In genomic region chr2:73894877-73895276, GRCh38 we compare ENCODE assay signal across 21 cellular contexts. TPM values are rescaled to one million over a fixed set of nuclear protein-coding genes. Genes with fewer than 3 reads are reported as not detected.
A peak's percentile ranks its signal among the peaks of the same experiment; 100 is the strongest.
DNase-seq lines count a peak whose midpoint lies in the region; ATAC-seq and TF ChIP-seq lines count a peak whose summit lies in the region.
"Had no signal": no experiment of that assay in that cellular context is flagged by ENCODE, and none has a peak within 500 bp of the region (broad histone marks: within the 10 kb centered on the region; RNA-seq: fewer than 3 reads in every experiment).

No MANE protein-coding gene starts in this region.

- POLR2A ChIA-PET in activated CD4-positive, alpha-beta T cell treated with anti-CD3 and anti-CD28 coated beads, Interleukin-2, amount 10 ng/mL, durations not matched to agents 7 days and 5 days (lab: Charles Lee), result no interaction called here
- POLR2A ChIA-PET in activated CD4-positive, alpha-beta T cell treated with anti-CD3 and anti-CD28 coated beads for 36 hours (lab: Charles Lee), result interaction anchor here (0.6 kb wide), 1 partner anchor 107 kb away, joined by 3 read pairs; no protein-coding TSS in a partner anchor
- POLR2A ChIA-PET in PC-3 (lab: Charles Lee; ENCODE audit: unreplicated experiment), result no interaction called here

- CTCF ChIA-PET in activated CD4-positive, alpha-beta T cell treated with anti-CD3 and anti-CD28 coated beads, Interleukin-2, amount 10 ng/mL, durations not matched to agents 7 days and 5 days (lab: Charles Lee), result interaction anchor here (0.7 to 1.3 kb wide), 3 partner anchors 10 to 71 kb away, joined by 3 to 4 read pairs (median 3); no protein-coding TSS in a partner anchor
- CTCF ChIA-PET in activated CD4-positive, alpha-beta T cell treated with anti-CD3 and anti-CD28 coated beads for 36 hours (lab: Charles Lee), result interaction anchor here (0.7 to 1.5 kb wide), 2 partner anchors 12 to 26 kb away, joined by 3 to 4 read pairs; no protein-coding TSS in a partner anchor
- CTCF ChIA-PET in PC-3 (lab: Charles Lee), result no interaction called here

- H3K9ac ChIP-seq in colonic mucosa (ENCODE audit: low read depth in 2 of 2, low read length in 2 of 2), result peak overlapping the region; percentile 21 to 46
- no peak overlapping the region for H3K9ac ChIP-seq in Karpas-422 (ENCODE audit: low read length)
- no peak overlapping the region for H3K9ac ChIP-seq in PC-3 (ENCODE audit: low read length)

- H3F3A ChIP-seq in PC-3 (ENCODE audit: low read length, unreplicated experiment), result no peaks in the 10 kb centered on the region

- H3K4me3 Mint-ChIP-seq in activated CD4-positive, alpha-beta T cell treated with anti-CD3 and anti-CD28 coated beads, Interleukin-2, amount 10 ng/mL, durations not matched to agents 7 days and 5 days, result no peak overlapping the region
- H3K4me3 Mint-ChIP-seq in activated CD4-positive, alpha-beta T cell treated with anti-CD3 and anti-CD28 coated beads for 36 hours, result no peak overlapping the region
- peak overlapping the region; percentile 55 for H3K4me3 Mint-ChIP-seq in natural killer cell treated with Interleukin-12 subunit alpha and Interleukin-12 subunit beta and Interleukin-15 and Interleukin-18, amount 100 ng/mL, for 72 hours

- H3K27ac Mint-ChIP-seq in activated CD4-positive, alpha-beta T cell treated with anti-CD3 and anti-CD28 coated beads, Interleukin-2, amount 10 ng/mL, durations not matched to agents 7 days and 5 days, result peak overlapping the region; percentile 10
- no peak overlapping the region for H3K27ac Mint-ChIP-seq in activated CD4-positive, alpha-beta T cell treated with anti-CD3 and anti-CD28 coated beads for 36 hours
- H3K27ac Mint-ChIP-seq in natural killer cell treated with Interleukin-12 subunit alpha and Interleukin-12 subunit beta and Interleukin-15 and Interleukin-18, amount 100 ng/mL, for 72 hours, result peak overlapping the region; percentile 80 to 93

- H3K79me2 ChIP-seq in Karpas-422 (ENCODE audit: low read length) (no peaks in the 10 kb centered on the region), PC-3 (ENCODE audit: low read length) (no peaks in the 10 kb centered on the region)

- H3K4me3 ChIP-seq in colonic mucosa (peak overlapping the region; percentile 28), upper lobe of right lung (peak overlapping the region; percentile 5), Karpas-422 (ENCODE audit: low read length) (no peak overlapping the region), PC-3 (ENCODE audit: low read length) (no peak overlapping the region)
- H3K4me3 ChIP-seq: A549, right lobe of liver had no signal

- H2AFZ ChIP-seq in Karpas-422 (ENCODE audit: low read length) (no peak overlapping the region), PC-3 (ENCODE audit: low read length) (no peak overlapping the region)

- H3K4me1 Mint-ChIP-seq in activated CD4-positive, alpha-beta T cell treated with anti-CD3 and anti-CD28 coated beads, Interleukin-2, amount 10 ng/mL, durations not matched to agents 7 days and 5 days, result peaks cover 43% of the 10 kb centered on the region
- peaks cover 33% of the 10 kb centered on the region for H3K4me1 Mint-ChIP-seq in activated CD4-positive, alpha-beta T cell treated with anti-CD3 and anti-CD28 coated beads for 36 hours
- H3K4me1 Mint-ChIP-seq in natural killer cell treated with Interleukin-12 subunit alpha and Interleukin-12 subunit beta and Interleukin-15 and Interleukin-18, amount 100 ng/mL, for 72 hours (ENCODE audit: low read depth in 2 of 2), result peaks cover 35 to 41% of the 10 kb centered on the region in 2 donors

- TF ChIP-seq CTCF in colonic mucosa (IDR thresholded peaks at IDR 0.05) (no peak), upper lobe of right lung (IDR thresholded peaks at IDR 0.05) (no peak), PC-3 (conservative IDR thresholded peaks at IDR 0.05; ENCODE audit: low read depth, low read length) (no peak)

- H3K36me3 ChIP-seq in colonic mucosa (no peaks in the 10 kb centered on the region), upper lobe of right lung (no peaks in the 10 kb centered on the region), Karpas-422 (ENCODE audit: insufficient read depth, low read length) (no peaks in the 10 kb centered on the region), PC-3 (ENCODE audit: low read depth, low read length) (no peaks in the 10 kb centered on the region)
- H3K36me3 ChIP-seq: right lobe of liver, WERI-Rb-1 had no signal

- H3K4me2 ChIP-seq in Karpas-422 (ENCODE audit: low read depth, low read length, poor library complexity, severe bottlenecking) (no peak overlapping the region), PC-3 (ENCODE audit: low read length) (no peak overlapping the region)
- H3K4me2 ChIP-seq: A549 had no signal

- peaks cover 2% of the 10 kb centered on the region for H3K27me3 Mint-ChIP-seq in activated CD4-positive, alpha-beta T cell treated with anti-CD3 and anti-CD28 coated beads, Interleukin-2, amount 10 ng/mL, durations not matched to agents 7 days and 5 days
- H3K27me3 Mint-ChIP-seq in activated CD4-positive, alpha-beta T cell treated with anti-CD3 and anti-CD28 coated beads for 36 hours, result peaks cover 3% of the 10 kb centered on the region
- no peaks in the 10 kb centered on the region for H3K27me3 Mint-ChIP-seq in natural killer cell treated with Interleukin-12 subunit alpha and Interleukin-12 subunit beta and Interleukin-15 and Interleukin-18, amount 100 ng/mL, for 72 hours
- H3K27me3 Mint-ChIP-seq: stimulated activated naive CD8-positive, alpha-beta T cell treated with anti-CD3 and anti-CD28 coated beads, Interleukin-15, amount 100 ng/mL, for 72 hours had no signal

- ATAC-seq in activated CD4-positive, alpha-beta T cell treated with anti-CD3 and anti-CD28 coated beads for 36 hours, result no peak
- no peak for ATAC-seq in natural killer cell treated with Interleukin-12 subunit alpha and Interleukin-12 subunit beta and Interleukin-15 and Interleukin-18, amount 100 ng/mL, for 72 hours
- ATAC-seq in upper lobe of right lung, result no peak
- ATAC-seq in PC-3, result no peak
- ATAC-seq: A549; right lobe of liver; Right ventricle myocardium inferior; stimulated activated naive CD8-positive, alpha-beta T cell treated with anti-CD3 and anti-CD28 coated beads, Interleukin-15, amount 100 ng/mL, for 72 hours had no signal

- DNase-seq in activated CD4-positive, alpha-beta T cell treated with anti-CD3 and anti-CD28 coated beads, Interleukin-2, amount 10 ng/mL, durations not matched to agents 7 days and 5 days, result no peak
- DNase-seq in activated CD4-positive, alpha-beta T cell treated with anti-CD3 and anti-CD28 coated beads for 36 hours, result no peak
- DNase-seq in colonic mucosa (no peak), upper lobe of right lung (no peak), Karpas-422 (no peak), SIG-M5 (lab: John Stamatoyannopoulos, UW) (no peak), PC-3 (no peak)
- no peak for DNase-seq in natural killer cell treated with Interleukin-12 subunit alpha and Interleukin-12 subunit beta and Interleukin-15 and Interleukin-18, amount 100 ng/mL, for 72 hours (ENCODE audit: low spot score)
- DNase-seq: activated effector memory CD4-positive, alpha-beta T cell treated with Interleukin-2 at 50 U/mL for 16 hours; DMS153; foreskin melanocyte; KG1; NCI-H2081 treated with DMSO at 0.1 percent for 48 hours; NCI-H510A; nucleus accumbens; right lobe of liver; stimulated activated naive CD8-positive, alpha-beta T cell treated with anti-CD3 and anti-CD28 coated beads, Interleukin-15, amount 100 ng/mL, for 72 hours; WERI-Rb-1 had no signal

- no peaks in the 10 kb centered on the region for H3K27me3 ChIP-seq in colonic mucosa
- no peaks in the 10 kb centered on the region for H3K27me3 ChIP-seq in upper lobe of right lung
- H3K27me3 ChIP-seq in Karpas-422 (ENCODE audit: low read length), result no peaks in the 10 kb centered on the region
- H3K27me3 ChIP-seq in PC-3 (ENCODE audit: low read length), result no peaks in the 10 kb centered on the region
- H3K27me3 ChIP-seq: right lobe of liver had no signal

- H3K4me1 ChIP-seq in colonic mucosa (no peaks in the 10 kb centered on the region), upper lobe of right lung (peaks cover 10% of the 10 kb centered on the region), Karpas-422 (ENCODE audit: low read length) (no peaks in the 10 kb centered on the region), PC-3 (ENCODE audit: insufficient read depth, low read length) (no peaks in the 10 kb centered on the region; the same call in none of the 2 replicates)
- H3K4me1 ChIP-seq: A549, right lobe of liver had no signal

- no peaks in the 10 kb centered on the region for H3K9me3 Mint-ChIP-seq in activated CD4-positive, alpha-beta T cell treated with anti-CD3 and anti-CD28 coated beads, Interleukin-2, amount 10 ng/mL, durations not matched to agents 7 days and 5 days
- H3K9me3 Mint-ChIP-seq in activated CD4-positive, alpha-beta T cell treated with anti-CD3 and anti-CD28 coated beads for 36 hours (ENCODE audit: low read depth), result no peaks in the 10 kb centered on the region
- peaks cover 5% of the 10 kb centered on the region for H3K9me3 Mint-ChIP-seq in natural killer cell treated with Interleukin-12 subunit alpha and Interleukin-12 subunit beta and Interleukin-15 and Interleukin-18, amount 100 ng/mL, for 72 hours
- H3K9me3 Mint-ChIP-seq: stimulated activated naive CD8-positive, alpha-beta T cell treated with anti-CD3 and anti-CD28 coated beads, Interleukin-15, amount 100 ng/mL, for 72 hours had no signal

- no peaks in the 10 kb centered on the region for H3K36me3 Mint-ChIP-seq in activated CD4-positive, alpha-beta T cell treated with anti-CD3 and anti-CD28 coated beads, Interleukin-2, amount 10 ng/mL, durations not matched to agents 7 days and 5 days (ENCODE audit: low read depth)
- no peaks in the 10 kb centered on the region for H3K36me3 Mint-ChIP-seq in activated CD4-positive, alpha-beta T cell treated with anti-CD3 and anti-CD28 coated beads for 36 hours (ENCODE audit: low read depth)
- H3K36me3 Mint-ChIP-seq in natural killer cell treated with Interleukin-12 subunit alpha and Interleukin-12 subunit beta and Interleukin-15 and Interleukin-18, amount 100 ng/mL, for 72 hours, result no peaks in the 10 kb centered on the region

- intact Hi-C loops in activated CD4-positive, alpha-beta T cell treated with anti-CD3 and anti-CD28 coated beads for 36 hours (cut with DNase I, micrococcal nuclease), result loop anchor here (2.0 to 10.0 kb wide), 3 partner anchors 38 to 210 kb away; no protein-coding TSS in a partner anchor
- intact Hi-C loops in colonic mucosa (cut with DNase I), result no loop called here
- intact Hi-C loops in upper lobe of right lung (cut with DNase I), result no loop called here
- intact Hi-C loops in PC-3 (cut with micrococcal nuclease), result no loop called here

- H4K20me1 ChIP-seq in Karpas-422 (ENCODE audit: insufficient read depth, low read depth, low read length), result no peaks in the 10 kb centered on the region
- H4K20me1 ChIP-seq in PC-3 (ENCODE audit: low read length), result no peaks in the 10 kb centered on the region

- H3K9me2 ChIP-seq in Karpas-422 (replicated peaks; ENCODE audit: insufficient read depth, low read length), result no peaks in the 10 kb centered on the region
- no peaks in the 10 kb centered on the region for H3K9me2 ChIP-seq in PC-3 (replicated peaks; ENCODE audit: low read length)

- H3K9me3 ChIP-seq in colonic mucosa, result no peaks in the 10 kb centered on the region
- no peaks in the 10 kb centered on the region for H3K9me3 ChIP-seq in upper lobe of right lung
- no peaks in the 10 kb centered on the region for H3K9me3 ChIP-seq in Karpas-422 (ENCODE audit: low read length)
- H3K9me3 ChIP-seq in PC-3 (ENCODE audit: low read length), result no peaks in the 10 kb centered on the region
- H3K9me3 ChIP-seq: A549, right lobe of liver had no signal

- H3K27ac ChIP-seq in colonic mucosa (no peak overlapping the region), upper lobe of right lung (no peak overlapping the region), Karpas-422 (ENCODE audit: low read length) (no peak overlapping the region), PC-3 (ENCODE audit: low read length) (no peak overlapping the region)
- H3K27ac ChIP-seq: A549, C4-2B, right lobe of liver, WERI-Rb-1 had no signal

- BruUV-seq in PC-3 (replicated peaks; lab: Mats Ljungman, UMichigan), result no TSS peak

RNA-seq across cellular contexts. Expression of gene ACTG2, which starts 2.1 kb away (rescaled TPM):
- not detected for total RNA-seq in activated CD4-positive, alpha-beta T cell treated with anti-CD3 and anti-CD28 coated beads, Interleukin-2, amount 10 ng/mL, durations not matched to agents 7 days and 5 days
- total RNA-seq in activated CD4-positive, alpha-beta T cell treated with anti-CD3 and anti-CD28 coated beads for 36 hours, result under 1 TPM in 1 of 2 experiments, not detected in 1; 0.14 TPM
- 1,000 to 10,000 TPM in 1 of 2 donors, 10 to 100 TPM in 1; 25.4 to 1,198 TPM for total RNA-seq in colonic mucosa
- not detected for total RNA-seq in natural killer cell treated with Interleukin-12 subunit alpha and Interleukin-12 subunit beta and Interleukin-15 and Interleukin-18, amount 100 ng/mL, for 72 hours
- 37.9 TPM for total RNA-seq in upper lobe of right lung
- total RNA-seq in Karpas-422 (2014; rRNA removed; shearing (Covaris generic); ENCODE audit: low replicate concordance), result not detected in 2 replicates
- 1.6 and 3.8 TPM in 2 replicates for total RNA-seq in PC-3 (2014; rRNA removed)

RNA-seq across cellular contexts. Expression of gene DGUOK, which starts 31.8 kb away (rescaled TPM):
- total RNA-seq in activated CD4-positive, alpha-beta T cell treated with anti-CD3 and anti-CD28 coated beads, Interleukin-2, amount 10 ng/mL, durations not matched to agents 7 days and 5 days, result 10 to 100 TPM; 64.1 to 72.3 TPM
- 100 to 1,000 TPM in 1 of 2 experiments, 10 to 100 TPM in 1; 97.6 to 119 TPM for total RNA-seq in activated CD4-positive, alpha-beta T cell treated with anti-CD3 and anti-CD28 coated beads for 36 hours
- total RNA-seq in colonic mucosa (10 to 100 TPM; 55.0 to 56.3 TPM), upper lobe of right lung (34.4 TPM), PC-3 (2014; rRNA removed) (42.2 and 61.3 TPM in 2 replicates)
- total RNA-seq in natural killer cell treated with Interleukin-12 subunit alpha and Interleukin-12 subunit beta and Interleukin-15 and Interleukin-18, amount 100 ng/mL, for 72 hours, result 10 to 100 TPM; 87.1 to 92.6 TPM
- total RNA-seq in Karpas-422 (2014; rRNA removed; shearing (Covaris generic); ENCODE audit: low replicate concordance), result 88.0 and 130 TPM in 2 replicates

Comparison
In these comparisons a context has a peak if more than half of its experiments do, and no peak if none do; other contexts are left out.
1. H3K4me3 ChIP-seq: peak in colonic mucosa (single experiment) and upper lobe of right lung (single experiment); none in Karpas-422 (single experiment) and PC-3 (single experiment).
2. H3K9ac ChIP-seq: peak in colonic mucosa (2 of 2); none in Karpas-422 (single experiment) and PC-3 (single experiment).
3. intact Hi-C loops: an anchor here in activated CD4-positive, alpha-beta T cell treated with anti-CD3 and anti-CD28 coated beads for 36 hours (2.0 to 10.0 kb wide); none called in colonic mucosa, upper lobe of right lung and PC-3.